Comparison of ENCODE assay signal across 8 cellular contexts in the genomic region with DNA sequence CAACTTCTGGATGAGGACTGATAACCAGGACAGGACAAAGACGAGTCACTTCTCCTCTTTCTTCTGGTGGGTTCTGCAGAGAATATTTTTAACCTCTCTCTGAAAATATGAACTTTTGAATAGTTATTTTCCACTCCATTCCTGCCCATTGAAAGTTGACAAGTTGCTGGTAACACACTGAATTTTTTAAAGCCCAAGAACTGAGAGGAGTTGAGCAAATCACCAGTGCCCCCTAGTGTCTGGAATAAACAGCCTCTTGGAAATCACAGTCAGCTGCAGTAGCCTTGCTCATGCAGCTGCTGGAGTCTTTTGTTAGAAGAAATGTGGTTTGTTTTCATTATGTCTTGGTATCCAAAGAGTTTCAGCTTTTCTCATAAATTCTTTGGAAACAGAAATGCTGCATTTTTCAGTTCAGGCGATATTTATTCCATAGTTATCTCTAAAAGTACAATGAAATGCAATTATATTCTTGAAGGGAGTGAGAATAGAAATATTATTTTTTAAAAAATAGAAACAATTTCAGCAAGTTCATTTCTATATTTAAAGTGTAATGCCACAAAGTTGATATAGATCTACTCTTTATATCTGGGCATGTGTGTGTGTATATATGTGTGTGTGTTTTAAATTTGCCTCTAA.
DNase-seq lines count a peak whose midpoint lies in the region; ATAC-seq lines count a peak whose summit lies in the region.

No MANE protein-coding gene starts in this region.

- peaks cover 6% of the 10 kb centered on the region for H3K36me3 ChIP-seq in ACC112 (ENCODE audit: insufficient read depth, low read length)

- H3K79me2 ChIP-seq in ACC112 (ENCODE audit: control insufficient read depth, insufficient read depth, low read length, unreplicated experiment) = no peaks in the 10 kb centered on the region

- peaks cover 33% of the 10 kb centered on the region for H3K4me1 ChIP-seq in ACC112 (ENCODE audit: control insufficient read depth, insufficient read depth, low read length, unreplicated experiment)

- H2AFZ ChIP-seq in ACC112 (ENCODE audit: low read length, unreplicated experiment) = peak overlapping the region; percentile 71

- no peaks in the 10 kb centered on the region for H3K27me3 ChIP-seq in ACC112 (ENCODE audit: insufficient read depth, low read length)

- DNase-seq in NCI-H345 (lab: John Stamatoyannopoulos, UW) (peak; percentile 61), cerebellum (ENCODE audit: low spot score) (peak; percentile 43), left lobe of liver (ENCODE audit: low spot score) (peak; percentile 49)
- DNase-seq in activated CD4-positive, CD25-positive, alpha-beta regulatory T cell treated with anti-CD3 and anti-CD28 coated beads, Interleukin-2, amount 50 U/mL, for 72 hours = peak; percentile 41
- DNase-seq in stimulated activated CD4-positive, alpha-beta T cell treated with anti-CD3 and anti-CD28 coated beads, TNF-alpha, amount 100 ng/mL, for 1 hour (ENCODE audit: low read depth in 3 of 3, low spot score in 1 of 3) = peak; percentile 8 to 29 (median 14)

- peak overlapping the region; percentile 42 for H3K27ac ChIP-seq in ACC112 (ENCODE audit: low read depth, low read length)

- no peak overlapping the region for H3K4me3 ChIP-seq in ACC112 (ENCODE audit: low read depth, low read length)

- peak; percentile 84 for ATAC-seq in GM18519 (IDR thresholded peaks at IDR 0.05; ENCODE audit: low FRiP score, unreplicated experiment)
- peak; percentile 76 for ATAC-seq in HG03135 (IDR thresholded peaks at IDR 0.05; ENCODE audit: unreplicated experiment)
- ATAC-seq in left lobe of liver = peak; percentile 91
